9 cellular contexts compared by ENCODE assay signal in the genomic region with DNA sequence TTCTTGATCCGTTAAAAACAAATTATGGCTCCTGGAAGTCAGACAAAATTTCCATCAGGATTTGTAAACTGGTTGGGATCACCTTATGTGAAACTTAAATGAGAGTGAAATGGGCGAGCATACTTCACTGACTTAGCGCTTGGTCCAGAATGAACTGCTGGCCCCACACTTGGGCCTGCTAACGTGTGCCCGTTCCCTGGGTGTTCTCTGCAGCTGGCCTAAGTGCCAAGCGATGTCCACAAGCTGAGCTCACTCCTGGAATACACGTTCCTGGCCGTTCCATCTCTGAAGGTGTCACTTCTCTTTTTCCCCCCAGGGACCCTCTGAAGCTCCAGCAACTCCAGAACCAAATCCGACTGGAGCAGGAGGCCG.
DNase-seq lines count a peak whose midpoint lies in the region; ATAC-seq and TF ChIP-seq lines count a peak whose summit lies in the region.
"Had no signal": no experiment of that assay in that cellular context is flagged by ENCODE, and none has a peak within 500 bp of the region (broad histone marks: within the 10 kb centered on the region; RNA-seq: fewer than 3 reads in every experiment).

No MANE protein-coding gene starts in this region.

- peak overlapping the region; percentile 50 to 93 (median 84) for H3K27ac ChIP-seq in tibial nerve

- H3K9me3 Mint-ChIP-seq in activated T-cell treated with anti-CD3 and anti-CD28 coated beads, Interleukin-2, amount 50 U/mL, for 24 hours, result no peaks in the 10 kb centered on the region
- H3K9me3 Mint-ChIP-seq in mesothelial cell of epicardium, result no peaks in the 10 kb centered on the region
- H3K9me3 Mint-ChIP-seq: activated naive CD4-positive, alpha-beta T cell treated with anti-CD3 and anti-CD28 coated beads, Interleukin-2, amount 50 U/mL, for 24 hours had no signal

- no peak for DNase-seq in activated T-cell treated with anti-CD3 and anti-CD28 coated beads, Interleukin-2, amount 50 U/mL, for 24 hours
- DNase-seq in activated T-cell treated with anti-CD3 and anti-CD28 coated beads, Interleukin-2, amount 50 U/mL, for 1 hour, result no peak
- DNase-seq in choroid plexus epithelial cell (ENCODE audit: low read depth), result no peak
- no peak for DNase-seq in mesothelial cell of epicardium (ENCODE audit: low spot score in 2 of 2, unreplicated experiment in 2 of 2)
- DNase-seq in tibial nerve (ENCODE audit: low spot score in 2 of 2), result peak in 1 of 2 donors; percentile 15
- DNase-seq in GM03348 (ENCODE audit: low spot score), result no peak

- no peak for TF ChIP-seq CTCF in choroid plexus epithelial cell (conservative IDR thresholded peaks at IDR 0.05; ENCODE audit: low read depth, low read length)
- no peak for TF ChIP-seq CTCF in mesothelial cell of epicardium (IDR thresholded peaks at IDR 0.05; ENCODE audit: unreplicated experiment)
- TF ChIP-seq CTCF in tibial nerve (IDR thresholded peaks at IDR 0.05), result no peak

- no peaks in the 10 kb centered on the region for H3K9me3 ChIP-seq in tibial nerve

- ATAC-seq in HG03025 (IDR thresholded peaks at IDR 0.05; ENCODE audit: low FRiP score, unreplicated experiment) (no peak), GM19455 (IDR thresholded peaks at IDR 0.05; ENCODE audit: unreplicated experiment) (no peak)

- 27 to 44% methylated on average over 8 to 10 of the region's 10 CpGs for WGBS in tibial nerve, 2 donors

- no peak for TF ChIP-seq POLR2A in tibial nerve (IDR thresholded peaks at IDR 0.05)

- H3K27ac Mint-ChIP-seq in activated T-cell treated with anti-CD3 and anti-CD28 coated beads, Interleukin-2, amount 50 U/mL, for 24 hours, result no peak overlapping the region
- H3K27ac Mint-ChIP-seq in mesothelial cell of epicardium, result no peak overlapping the region
- H3K27ac Mint-ChIP-seq: activated naive CD4-positive, alpha-beta T cell treated with anti-CD3 and anti-CD28 coated beads, Interleukin-2, amount 50 U/mL, for 24 hours had no signal

- H3K4me3 ChIP-seq in choroid plexus epithelial cell (ENCODE audit: low read depth, low read length) (peak overlapping the region; percentile 54), tibial nerve (peak overlapping the region; percentile 17 to 68 (median 52))

- H3K4me1 ChIP-seq in tibial nerve, result peaks cover 0 to 55% (median 13%) of the 10 kb centered on the region in 4 donors

- no peaks in the 10 kb centered on the region for H3K27me3 ChIP-seq in tibial nerve

- H3K4me3 Mint-ChIP-seq in activated T-cell treated with anti-CD3 and anti-CD28 coated beads, Interleukin-2, amount 50 U/mL, for 24 hours, result peak overlapping the region; percentile 20
- H3K4me3 Mint-ChIP-seq in mesothelial cell of epicardium, result peak overlapping the region; percentile 46

- H3K36me3 ChIP-seq in tibial nerve, result peaks cover 0 to 11% (median 0%) of the 10 kb centered on the region in 3 donors

- TF ChIP-seq EP300 in tibial nerve (IDR thresholded peaks at IDR 0.05), result no peak

- H3K4me1 Mint-ChIP-seq in activated T-cell treated with anti-CD3 and anti-CD28 coated beads, Interleukin-2, amount 50 U/mL, for 24 hours (ENCODE audit: low read depth), result peaks cover 8% of the 10 kb centered on the region
- H3K4me1 Mint-ChIP-seq in mesothelial cell of epicardium, result peaks cover 25% of the 10 kb centered on the region

- H3K27me3 Mint-ChIP-seq in activated T-cell treated with anti-CD3 and anti-CD28 coated beads, Interleukin-2, amount 50 U/mL, for 24 hours, result peaks cover 81% of the 10 kb centered on the region
- no peaks in the 10 kb centered on the region for H3K27me3 Mint-ChIP-seq in mesothelial cell of epicardium (ENCODE audit: low read depth)

- no peaks in the 10 kb centered on the region for H3K36me3 Mint-ChIP-seq in activated T-cell treated with anti-CD3 and anti-CD28 coated beads, Interleukin-2, amount 50 U/mL, for 24 hours (ENCODE audit: low read depth)
- peaks cover 19% of the 10 kb centered on the region for H3K36me3 Mint-ChIP-seq in mesothelial cell of epicardium
- H3K36me3 Mint-ChIP-seq: activated naive CD4-positive, alpha-beta T cell treated with anti-CD3 and anti-CD28 coated beads, Interleukin-2, amount 50 U/mL, for 24 hours had no signal
